27 cellular contexts compared by ENCODE assay signal in the genomic region with DNA sequence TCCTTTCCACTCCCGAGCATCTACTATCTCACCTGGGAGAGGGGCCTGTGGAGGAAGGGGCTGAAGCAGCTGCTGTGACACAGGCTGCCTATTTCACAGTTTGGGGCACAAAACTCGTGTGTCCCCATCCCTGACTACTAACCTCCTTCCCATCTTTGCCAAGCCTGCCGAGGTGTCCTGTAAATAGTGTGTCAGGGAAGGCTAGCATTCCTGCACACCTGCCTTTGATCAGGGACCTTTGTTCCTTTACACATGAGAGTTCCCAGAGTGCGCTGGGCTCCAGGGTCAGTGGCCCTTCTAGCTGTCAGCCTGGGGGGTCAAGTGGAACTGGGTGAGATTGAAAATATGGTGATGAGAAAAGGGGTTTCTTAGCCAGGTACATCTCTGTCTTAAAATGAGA. TPM values are rescaled to one million over a fixed set of nuclear protein-coding genes. Genes with fewer than 3 reads are reported as not detected.
"Had no signal": no experiment of that assay in that cellular context is flagged by ENCODE, and none has a peak within 500 bp of the region (broad histone marks: within the 10 kb centered on the region; RNA-seq: fewer than 3 reads in every experiment).

No MANE protein-coding gene starts in this region.

- H3K9ac ChIP-seq: neural progenitor cell had no signal

- H3K36me3 ChIP-seq: heart left ventricle, neural progenitor cell, neutrophil, right atrium auricular region, stomach, thyroid gland, transverse colon, upper lobe of left lung had no signal

- H3K27ac ChIP-seq: heart left ventricle, left ventricle myocardium inferior, neural progenitor cell, neutrophil, right atrium auricular region, skin epidermis, stomach, testis, thyroid gland, transverse colon, upper lobe of left lung had no signal

- H3K4me3 ChIP-seq: heart left ventricle, left ventricle myocardium inferior, lung, neural progenitor cell, right atrium auricular region, skin epidermis, stomach, testis, thyroid gland, transverse colon, upper lobe of left lung had no signal

- H3K4me1 ChIP-seq: heart left ventricle, left ventricle myocardium inferior, neural progenitor cell, right atrium auricular region, stomach, testis, thyroid gland, transverse colon, upper lobe of left lung had no signal

- H3K27me3 ChIP-seq: neural progenitor cell, right atrium auricular region, stomach, testis, thyroid gland, transverse colon, upper lobe of left lung had no signal

- ATAC-seq: heart left ventricle; left cardiac atrium; natural killer cell; sciatic nerve; stimulated activated naive B cell treated with anti-CD40 and anti-IgM and Interleukin-4, amounts not matched to agents 10 μg/mL and 1 μg/mL and 100 μg/mL, for 72 hours; stimulated activated naive CD8-positive, alpha-beta T cell treated with anti-CD3 and anti-CD28 coated beads, Interleukin-15, Interleukin-2, amounts not matched to agents 100 U/mL and 50 U/mL, for 24 hours had no signal

- DNase-seq: heart left ventricle; kidney glomerular epithelial cell; left cardiac atrium; left ventricle myocardium inferior; mesendoderm; naive B cell; natural killer cell; nephron progenitor cell; occipital lobe; stimulated activated CD4-positive, alpha-beta T cell treated with anti-CD3 and anti-CD28 coated beads, Interleukin-12 subunit alpha, Interleukin-12 subunit beta, amount 100 ng/mL, for 4 hours; stimulated activated CD4-positive, alpha-beta T cell treated with anti-CD3 and anti-CD28 coated beads, Interleukin-15, amount 100 ng/mL, for 24 hours; stimulated activated CD4-positive, alpha-beta T cell treated with anti-CD3 and anti-CD28 coated beads, Interleukin-2, amount 100 ng/mL, for 24 hours; stimulated activated CD4-positive, alpha-beta T cell treated with anti-CD3 and anti-CD28 coated beads, Interleukin-4, amount 100 ng/mL, for 1 hour; stimulated activated naive B cell treated with anti-CD40 and anti-IgM and Interleukin-4, amounts not matched to agents 10 μg/mL and 1 μg/mL and 100 μg/mL, for 72 hours; stimulated activated naive CD8-positive, alpha-beta T cell treated with anti-CD3 and anti-CD28 coated beads, Interleukin-15, Interleukin-2, amounts not matched to agents 100 U/mL and 50 U/mL, for 24 hours; stomach; testis; thyroid gland; transverse colon; upper lobe of left lung had no signal

- H3K9me3 ChIP-seq: neutrophil, right atrium auricular region, stomach, testis, thyroid gland, transverse colon, upper lobe of left lung had no signal

RNA-seq across cellular contexts. Expression of gene TF, which starts 13.0 kb away (rescaled TPM):
- total RNA-seq: mononuclear cell had no signal
